Comparison of ENCODE assay signal across 22 cellular contexts in the genomic region with DNA sequence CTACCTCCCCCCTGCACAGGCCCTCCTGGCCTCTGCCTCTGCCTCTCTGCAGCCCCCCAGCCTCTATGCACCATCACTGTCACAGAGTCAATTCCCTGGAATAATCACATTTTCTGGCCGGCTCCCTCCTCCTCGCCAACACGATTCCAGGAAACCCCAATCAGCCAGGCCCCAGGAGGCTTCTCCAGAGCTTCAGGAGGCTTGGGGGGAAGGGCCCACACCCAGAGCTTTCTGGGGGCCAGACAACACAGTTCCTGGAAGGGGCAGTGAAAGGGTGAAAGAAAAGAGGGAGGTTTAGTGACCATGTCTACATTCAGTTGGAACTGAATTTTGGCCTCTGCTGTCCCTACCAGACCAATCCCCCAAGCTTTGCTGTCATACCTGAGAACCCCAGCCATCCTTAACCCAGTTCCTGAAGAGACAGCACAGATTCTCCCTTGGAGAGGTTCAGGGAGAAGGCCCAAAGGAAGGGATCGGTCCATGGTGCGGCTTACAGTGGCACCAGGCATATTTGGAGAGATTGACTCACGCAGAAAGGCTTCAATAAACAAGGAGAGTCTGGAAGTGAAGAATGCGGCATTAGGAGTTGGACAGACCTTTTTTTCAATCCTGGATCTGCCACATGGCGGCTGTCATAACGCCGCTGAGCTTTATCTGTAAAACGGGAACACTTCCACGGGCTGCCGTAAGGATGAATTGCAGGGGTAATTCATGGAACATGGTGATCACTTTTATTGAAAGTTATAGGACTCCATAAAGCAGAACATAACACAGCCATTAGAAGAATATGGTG.
A peak's percentile ranks its signal among the peaks of the same experiment; 100 is the strongest.
DNase-seq lines count a peak whose midpoint lies in the region; ATAC-seq and TF ChIP-seq lines count a peak whose summit lies in the region.
"Had no signal": no experiment of that assay in that cellular context is flagged by ENCODE, and none has a peak within 500 bp of the region (broad histone marks: within the 10 kb centered on the region; RNA-seq: fewer than 3 reads in every experiment).

No MANE protein-coding gene starts in this region.

- H3K27me3 Mint-ChIP-seq in natural killer cell (ENCODE audit: low read depth in 2 of 2): peaks cover 0 to 5% of the 10 kb centered on the region in 2 donors
- peaks cover 6 to 8% of the 10 kb centered on the region in 2 donors for H3K27me3 Mint-ChIP-seq in natural killer cell treated with Interleukin-12 subunit alpha and Interleukin-12 subunit beta and Interleukin-15 and Interleukin-18, amount 100 ng/mL, for 72 hours
- H3K27me3 Mint-ChIP-seq in naive thymus-derived CD4-positive, alpha-beta T cell: peaks cover 0 to 10% (median 0%) of the 10 kb centered on the region in 5 donors
- no peaks in the 10 kb centered on the region for H3K27me3 Mint-ChIP-seq in type B pancreatic cell

- POLR2A ChIA-PET in naive thymus-derived CD4-positive, alpha-beta T cell (lab: Charles Lee): interaction anchor here (0.8 kb wide), 1 partner anchor 208 kb away, joined by 4 read pairs; no protein-coding TSS in a partner anchor

- H3K27ac ChIP-seq in naive thymus-derived CD4-positive, alpha-beta T cell (ENCODE audit: low read depth, low read length): no peak overlapping the region
- H3K27ac ChIP-seq: spleen had no signal

- no peak for TF ChIP-seq CTCF in natural killer cell (IDR thresholded peaks at IDR 0.05)
- no peak for TF ChIP-seq CTCF in type B pancreatic cell (conservative IDR thresholded peaks at IDR 0.05)

- no peaks in the 10 kb centered on the region for H3K27me3 ChIP-seq in naive thymus-derived CD4-positive, alpha-beta T cell (ENCODE audit: control insufficient read depth in 2 of 2, insufficient read depth in 2 of 2, low read length in 2 of 2)

- intact Hi-C loops in natural killer cell (cut with micrococcal nuclease): no loop called here
- intact Hi-C loops in naive thymus-derived CD4-positive, alpha-beta T cell (cut with micrococcal nuclease): no loop called here

- CTCF ChIA-PET in naive thymus-derived CD4-positive, alpha-beta T cell (lab: Charles Lee): no interaction called here

- H3K9me3 ChIP-seq in naive thymus-derived CD4-positive, alpha-beta T cell (ENCODE audit: control insufficient read depth in 2 of 3, low read length in 3 of 3): no peaks in the 10 kb centered on the region

- H3K4me1 ChIP-seq in naive thymus-derived CD4-positive, alpha-beta T cell (ENCODE audit: control insufficient read depth in 2 of 2, insufficient read depth in 2 of 2, low read length in 2 of 2): peaks cover 6 to 10% of the 10 kb centered on the region in 2 donors

- H3K4me1 Mint-ChIP-seq in natural killer cell (peaks cover 5 to 6% of the 10 kb centered on the region in 2 donors), type B pancreatic cell (ENCODE audit: unreplicated experiment) (peaks cover 16% of the 10 kb centered on the region)
- H3K4me1 Mint-ChIP-seq in natural killer cell treated with Interleukin-12 subunit alpha and Interleukin-12 subunit beta and Interleukin-15 and Interleukin-18, amount 100 ng/mL, for 72 hours (ENCODE audit: low read depth in 2 of 2): peaks cover 5 to 8% of the 10 kb centered on the region in 2 donors
- H3K4me1 Mint-ChIP-seq in naive thymus-derived CD4-positive, alpha-beta T cell: peaks cover 4 to 24% (median 18%) of the 10 kb centered on the region in 7 donors
- H3K4me1 Mint-ChIP-seq: H9 had no signal

- H3K36me3 Mint-ChIP-seq in natural killer cell: no peaks in the 10 kb centered on the region
- H3K36me3 Mint-ChIP-seq in natural killer cell treated with Interleukin-12 subunit alpha and Interleukin-12 subunit beta and Interleukin-15 and Interleukin-18, amount 100 ng/mL, for 72 hours: no peaks in the 10 kb centered on the region
- H3K36me3 Mint-ChIP-seq in naive thymus-derived CD4-positive, alpha-beta T cell: peaks cover 0 to 5% (median 0%) of the 10 kb centered on the region in 5 donors
- peaks cover 14% of the 10 kb centered on the region for H3K36me3 Mint-ChIP-seq in type B pancreatic cell
- H3K36me3 Mint-ChIP-seq: CD14-positive monocyte had no signal

- no peaks in the 10 kb centered on the region for H3K36me3 ChIP-seq in naive thymus-derived CD4-positive, alpha-beta T cell (ENCODE audit: control insufficient read depth in 2 of 3, insufficient read depth in 3 of 3, low read length in 3 of 3)
- H3K36me3 ChIP-seq: spleen had no signal

- H3K27ac Mint-ChIP-seq in natural killer cell (no peak overlapping the region), type B pancreatic cell (peak overlapping the region; percentile 62)
- no peak overlapping the region for H3K27ac Mint-ChIP-seq in natural killer cell treated with Interleukin-12 subunit alpha and Interleukin-12 subunit beta and Interleukin-15 and Interleukin-18, amount 100 ng/mL, for 72 hours
- peak overlapping the region in 7 of 9 donors; percentile 19 to 96 (median 93) for H3K27ac Mint-ChIP-seq in naive thymus-derived CD4-positive, alpha-beta T cell
- H3K27ac Mint-ChIP-seq: CD14-positive monocyte, H9 had no signal

- H3K4me3 Mint-ChIP-seq in natural killer cell: peak overlapping the region; percentile 93
- H3K4me3 Mint-ChIP-seq in natural killer cell treated with Interleukin-12 subunit alpha and Interleukin-12 subunit beta and Interleukin-15 and Interleukin-18, amount 100 ng/mL, for 72 hours: no peak overlapping the region
- peak overlapping the region in 8 of 10 donors; percentile 1 to 91 (median 65) for H3K4me3 Mint-ChIP-seq in naive thymus-derived CD4-positive, alpha-beta T cell
- no peak overlapping the region for H3K4me3 Mint-ChIP-seq in type B pancreatic cell
- H3K4me3 Mint-ChIP-seq: H9 had no signal

- ATAC-seq in natural killer cell: no peak
- ATAC-seq in natural killer cell treated with Interleukin-12 subunit alpha and Interleukin-12 subunit beta and Interleukin-15 and Interleukin-18, amount 100 ng/mL, for 72 hours: no peak
- no peak for ATAC-seq in naive thymus-derived CD4-positive, alpha-beta T cell

- H3K9me3 Mint-ChIP-seq in natural killer cell (no peaks in the 10 kb centered on the region), type B pancreatic cell (no peaks in the 10 kb centered on the region)
- H3K9me3 Mint-ChIP-seq in natural killer cell treated with Interleukin-12 subunit alpha and Interleukin-12 subunit beta and Interleukin-15 and Interleukin-18, amount 100 ng/mL, for 72 hours: no peaks in the 10 kb centered on the region
- H3K9me3 Mint-ChIP-seq in naive thymus-derived CD4-positive, alpha-beta T cell: peaks cover 0 to 3% (median 0%) of the 10 kb centered on the region in 11 donors

- H3K4me3 ChIP-seq in naive thymus-derived CD4-positive, alpha-beta T cell (ENCODE audit: low read length): no peak overlapping the region
- H3K4me3 ChIP-seq: lung, spleen had no signal

- DNase-seq in natural killer cell (no peak), amniotic epithelial cell (ENCODE audit: low read depth) (peak; percentile 12), type B pancreatic cell (ENCODE audit: extremely low spot score, unreplicated experiment) (no peak)
- DNase-seq in natural killer cell treated with Interleukin-12 subunit alpha and Interleukin-12 subunit beta and Interleukin-15 and Interleukin-18, amount 100 ng/mL, for 72 hours (ENCODE audit: low spot score): no peak
- DNase-seq in naive thymus-derived CD4-positive, alpha-beta T cell: no peak
- no peak for DNase-seq in stimulated activated CD8-positive, alpha-beta memory T cell treated with anti-CD3 and anti-CD28 coated beads, Interleukin-4, amount 100 ng/mL, for 48 hours
- DNase-seq in central memory CD4-positive, alpha-beta T cell: no peak
- no peak for DNase-seq in stimulated activated naive CD4-positive, alpha-beta T cell (lab: John Stamatoyannopoulos, UW)
- DNase-seq: activated CD4-positive, CD25-positive, alpha-beta regulatory T cell; activated T-cell treated with anti-CD3 and anti-CD28 coated beads, Interleukin-2, amount 50 U/mL, for 1 hour; amygdala; glutamatergic neuron; H9; NCI-H1092; NCI-H1930; NCI-H2227 treated with DMSO at 0.1 percent for 48 hours; NCI-H69; spleen; stimulated activated CD4-positive, alpha-beta T cell treated with anti-CD3 and anti-CD28 coated beads, Interleukin-2, amount 100 ng/mL, for 48 hours; stimulated activated naive CD4-positive, alpha-beta T cell treated with Interleukin-2 at 50 U/mL for 16 hours had no signal

Comparison
In these comparisons a context has a peak if more than half of its experiments do, and no peak if none do; other contexts are left out.
1. H3K4me3 Mint-ChIP-seq: peak in natural killer cell (single experiment) and naive thymus-derived CD4-positive, alpha-beta T cell (8 of 10); none in natural killer cell treated with Interleukin-12 subunit alpha and Interleukin-12 subunit beta and Interleukin-15 and Interleukin-18, amount 100 ng/mL, for 72 hours (single experiment) and type B pancreatic cell (single experiment).
2. H3K27ac Mint-ChIP-seq: peak in naive thymus-derived CD4-positive, alpha-beta T cell (7 of 9) and type B pancreatic cell (single experiment); none in natural killer cell (0 of 2) and natural killer cell treated with Interleukin-12 subunit alpha and Interleukin-12 subunit beta and Interleukin-15 and Interleukin-18, amount 100 ng/mL, for 72 hours (0 of 2).